ENCODE assay signal across 8 cellular contexts in the genomic region with DNA sequence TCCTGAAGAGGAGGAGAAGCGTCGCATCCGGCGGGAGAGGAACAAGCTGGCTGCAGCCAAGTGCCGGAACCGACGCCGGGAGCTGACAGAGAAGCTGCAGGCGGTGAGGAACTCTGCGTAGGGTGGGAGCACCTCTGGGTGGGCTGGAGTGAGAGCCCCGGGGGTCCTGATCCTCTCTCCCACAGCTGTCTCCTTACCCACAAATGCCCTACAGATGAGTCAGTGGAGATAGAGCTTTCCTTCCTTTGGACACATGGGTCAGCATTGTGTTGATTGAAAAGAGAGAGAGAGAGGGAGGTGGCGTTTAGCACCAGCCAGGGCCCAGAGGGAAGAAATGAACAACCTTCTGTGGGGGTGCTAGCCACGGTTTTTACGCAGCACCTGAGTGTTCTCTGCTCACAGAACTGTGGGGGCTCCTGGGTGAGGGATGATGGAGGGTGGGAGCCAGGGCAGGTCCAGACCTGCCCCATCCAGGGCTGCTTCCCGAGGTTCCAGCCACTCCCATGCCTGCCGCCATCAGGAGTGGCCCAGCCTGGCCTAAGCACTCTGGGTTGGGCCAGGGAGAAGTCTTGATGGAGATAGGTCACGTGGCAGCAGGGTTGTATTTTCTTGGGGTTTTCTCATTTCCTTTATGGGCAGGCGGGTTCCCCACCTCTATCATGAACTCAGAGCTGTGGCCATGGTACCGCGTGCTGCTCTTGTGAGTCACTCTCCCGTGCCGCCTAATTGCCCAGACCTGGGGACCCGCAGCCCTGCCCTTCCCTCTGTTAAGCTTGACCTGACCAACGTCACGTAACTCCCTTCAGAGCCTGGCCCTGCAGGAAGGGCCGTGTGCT. TPM values are rescaled to one million over a fixed set of nuclear protein-coding genes. Genes with fewer than 3 reads are reported as not detected.
DNase-seq lines count a peak whose midpoint lies in the region; ATAC-seq, FAIRE-seq and TF ChIP-seq lines count a peak whose summit lies in the region.

No MANE protein-coding gene starts in this region.

- H3K36me3 ChIP-seq in CD8-positive, alpha-beta memory T cell (ENCODE audit: insufficient read depth, low read length): peaks cover 20% of the 10 kb centered on the region
- H3K36me3 ChIP-seq in bronchial epithelial cell (ENCODE audit: control insufficient read depth, insufficient read depth, low read length): peaks cover 71% of the 10 kb centered on the region

- peak; percentile 68 to 88 (median 76) for DNase-seq in CD8-positive, alpha-beta memory T cell
- DNase-seq in UCSD-AML1 (lab: John Stamatoyannopoulos, UW; ENCODE audit: unreplicated experiment): peak; percentile 76
- DNase-seq in bronchial epithelial cell (ENCODE audit: low read depth): peak; percentile 76
- DNase-seq in renal cortical epithelial cell (ENCODE audit: low read depth): peak; percentile 91
- DNase-seq in glutamatergic neuron: no peak
- DNase-seq in WTC11 (ENCODE audit: low spot score): no peak

- peak overlapping the region; percentile 65 for H3K27ac ChIP-seq in CD8-positive, alpha-beta memory T cell (ENCODE audit: low read depth, low read length)

- H3K4me1 ChIP-seq in CD8-positive, alpha-beta memory T cell (ENCODE audit: insufficient read depth, low read length): peaks cover 71% of the 10 kb centered on the region

- CTCF ChIA-PET in CD8-positive, alpha-beta memory T cell (lab: Charles Lee): interaction anchor here (1.3 to 2.7 kb wide), 5 partner anchors 12 to 705 kb away, joined by 3 to 9 read pairs (median 6); a partner anchor contains a TSS
- CTCF ChIA-PET in WTC11 (lab: Charles Lee): interaction anchor here (1.5 kb wide), 1 partner anchor 43 kb away, joined by 3 read pairs; no protein-coding TSS in a partner anchor

- H3K36me3 Mint-ChIP-seq in CD8-positive, alpha-beta memory T cell: peaks cover 3 to 92% (median 8%) of the 10 kb centered on the region in 3 donors
- H3K36me3 Mint-ChIP-seq in glutamatergic neuron (ENCODE audit: unreplicated experiment) (no peaks in the 10 kb centered on the region), WTC11 (peaks cover 4% of the 10 kb centered on the region)

- H3K4me1 Mint-ChIP-seq in CD8-positive, alpha-beta memory T cell: peaks cover 62 to 78% (median 67%) of the 10 kb centered on the region in 3 donors
- H3K4me1 Mint-ChIP-seq in glutamatergic neuron (ENCODE audit: low read depth, unreplicated experiment): peaks cover 5% of the 10 kb centered on the region
- H3K4me1 Mint-ChIP-seq in WTC11: peaks cover 11% of the 10 kb centered on the region

- peaks cover 0 to 3% of the 10 kb centered on the region in 2 donors for H3K27me3 Mint-ChIP-seq in CD8-positive, alpha-beta memory T cell
- H3K27me3 Mint-ChIP-seq in glutamatergic neuron (ENCODE audit: unreplicated experiment): peaks cover 6% of the 10 kb centered on the region
- H3K27me3 Mint-ChIP-seq in WTC11 (ENCODE audit: low read depth): no peaks in the 10 kb centered on the region

- H3K4me3 ChIP-seq in CD8-positive, alpha-beta memory T cell (ENCODE audit: low read length): peak overlapping the region; percentile 39
- no peak overlapping the region for H3K4me3 ChIP-seq in bronchial epithelial cell (ENCODE audit: low read depth, low read length)

- peak overlapping the region; percentile 9 to 90 (median 74) for H3K4me3 Mint-ChIP-seq in CD8-positive, alpha-beta memory T cell
- H3K4me3 Mint-ChIP-seq in glutamatergic neuron (ENCODE audit: unreplicated experiment): no peak overlapping the region
- H3K4me3 Mint-ChIP-seq in WTC11: no peak overlapping the region

- FAIRE-seq in bronchial epithelial cell (lab: Jason Lieb, UNC): no peak

- POLR2A ChIA-PET in CD8-positive, alpha-beta memory T cell (lab: Charles Lee): interaction anchor here (0.6 to 2.7 kb wide), 7 partner anchors 8 to 518 kb away, joined by 3 to 13 read pairs (median 8); a partner anchor contains a TSS
- POLR2A ChIA-PET in WTC11 (lab: Charles Lee): no interaction called here

- no peaks in the 10 kb centered on the region for H3K27me3 ChIP-seq in CD8-positive, alpha-beta memory T cell (ENCODE audit: insufficient read depth, low read length, poor library complexity, severe bottlenecking)
- no peaks in the 10 kb centered on the region for H3K27me3 ChIP-seq in bronchial epithelial cell (ENCODE audit: control insufficient read depth, insufficient read depth, low read length)

- TF ChIP-seq CTCF in bronchial epithelial cell (IDR thresholded peaks at IDR 0.05; ENCODE audit: insufficient read depth, low read length, severe bottlenecking) (no peak), glutamatergic neuron (IDR thresholded peaks at IDR 0.05; ENCODE audit: partially characterized antibody, unreplicated experiment) (no peak), WTC11 (IDR thresholded peaks at IDR 0.05) (no peak)

- H3K9me3 ChIP-seq in CD8-positive, alpha-beta memory T cell (ENCODE audit: low read length): no peaks in the 10 kb centered on the region

- no peak for ATAC-seq in GM18870 (IDR thresholded peaks at IDR 0.05; ENCODE audit: unreplicated experiment)
- ATAC-seq in HG03565 (IDR thresholded peaks at IDR 0.05; ENCODE audit: unreplicated experiment): no peak
- ATAC-seq in WTC11: no peak

- H3K9me3 Mint-ChIP-seq in CD8-positive, alpha-beta memory T cell: peaks cover 0 to 2% (median 0%) of the 10 kb centered on the region in 5 donors
- H3K9me3 Mint-ChIP-seq in glutamatergic neuron (ENCODE audit: unreplicated experiment): peaks cover 3% of the 10 kb centered on the region
- H3K9me3 Mint-ChIP-seq in WTC11: no peaks in the 10 kb centered on the region

- peak overlapping the region; percentile 93 to 100 (median 99) for H3K27ac Mint-ChIP-seq in CD8-positive, alpha-beta memory T cell
- H3K27ac Mint-ChIP-seq in glutamatergic neuron (ENCODE audit: unreplicated experiment) (no peak overlapping the region), WTC11 (no peak overlapping the region)

TF ChIP-seq in WTC11, 78 proteins besides CTCF, POLR2A, EP300 and RAD21 (continues in another document):
- TF ChIP-seq SMAD3 (CRISPR knock-in tag; IDR thresholded peaks at IDR 0.05; ENCODE audit: borderline replicate concordance) (no peak), CBFB (CRISPR knock-in tag; IDR thresholded peaks at IDR 0.05; ENCODE audit: low read depth) (no peak), ZNF671 (CRISPR knock-in tag; IDR thresholded peaks at IDR 0.05) (no peak), ELF4 (CRISPR knock-in tag; IDR thresholded peaks at IDR 0.05; ENCODE audit: low read depth) (no peak), ATF1 (CRISPR knock-in tag; IDR thresholded peaks at IDR 0.05) (no peak), ESRRA (CRISPR knock-in tag; IDR thresholded peaks at IDR 0.05; ENCODE audit: borderline replicate concordance) (no peak)
- TF ChIP-seq, protein P1, sequence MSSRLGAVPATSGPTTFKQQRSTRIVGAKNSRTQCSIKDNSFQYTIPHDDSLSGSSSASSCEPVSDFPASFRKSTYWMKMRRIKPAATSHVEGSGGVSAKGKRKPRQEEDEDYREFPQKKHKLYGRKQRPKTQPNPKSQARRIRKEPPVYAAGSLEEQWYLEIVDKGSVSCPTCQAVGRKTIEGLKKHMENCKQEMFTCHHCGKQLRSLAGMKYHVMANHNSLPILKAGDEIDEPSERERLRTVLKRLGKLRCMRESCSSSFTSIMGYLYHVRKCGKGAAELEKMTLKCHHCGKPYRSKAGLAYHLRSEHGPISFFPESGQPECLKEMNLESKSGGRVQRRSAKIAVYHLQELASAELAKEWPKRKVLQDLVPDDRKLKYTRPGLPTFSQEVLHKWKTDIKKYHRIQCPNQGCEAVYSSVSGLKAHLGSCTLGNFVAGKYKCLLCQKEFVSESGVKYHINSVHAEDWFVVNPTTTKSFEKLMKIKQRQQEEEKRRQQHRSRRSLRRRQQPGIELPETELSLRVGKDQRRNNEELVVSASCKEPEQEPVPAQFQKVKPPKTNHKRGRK (CRISPR knock-in tag; IDR thresholded peaks at IDR 0.05; ENCODE audit: borderline replicate concordance): no peak
- TF ChIP-seq, protein P2, sequence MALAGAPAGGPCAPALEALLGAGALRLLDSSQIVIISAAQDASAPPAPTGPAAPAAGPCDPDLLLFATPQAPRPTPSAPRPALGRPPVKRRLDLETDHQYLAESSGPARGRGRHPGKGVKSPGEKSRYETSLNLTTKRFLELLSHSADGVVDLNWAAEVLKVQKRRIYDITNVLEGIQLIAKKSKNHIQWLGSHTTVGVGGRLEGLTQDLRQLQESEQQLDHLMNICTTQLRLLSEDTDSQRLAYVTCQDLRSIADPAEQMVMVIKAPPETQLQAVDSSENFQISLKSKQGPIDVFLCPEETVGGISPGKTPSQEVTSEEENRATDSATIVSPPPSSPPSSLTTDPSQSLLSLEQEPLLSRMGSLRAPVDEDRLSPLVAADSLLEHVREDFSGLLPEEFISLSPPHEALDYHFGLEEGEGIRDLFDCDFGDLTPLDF (CRISPR knock-in tag; IDR thresholded peaks at IDR 0.05): no peak
- TF ChIP-seq, protein P3, sequence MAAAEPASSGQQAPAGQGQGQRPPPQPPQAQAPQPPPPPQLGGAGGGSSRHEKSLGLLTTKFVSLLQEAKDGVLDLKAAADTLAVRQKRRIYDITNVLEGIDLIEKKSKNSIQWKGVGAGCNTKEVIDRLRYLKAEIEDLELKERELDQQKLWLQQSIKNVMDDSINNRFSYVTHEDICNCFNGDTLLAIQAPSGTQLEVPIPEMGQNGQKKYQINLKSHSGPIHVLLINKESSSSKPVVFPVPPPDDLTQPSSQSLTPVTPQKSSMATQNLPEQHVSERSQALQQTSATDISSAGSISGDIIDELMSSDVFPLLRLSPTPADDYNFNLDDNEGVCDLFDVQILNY (CRISPR knock-in tag; IDR thresholded peaks at IDR 0.05): no peak
- TF ChIP-seq, protein P4, sequence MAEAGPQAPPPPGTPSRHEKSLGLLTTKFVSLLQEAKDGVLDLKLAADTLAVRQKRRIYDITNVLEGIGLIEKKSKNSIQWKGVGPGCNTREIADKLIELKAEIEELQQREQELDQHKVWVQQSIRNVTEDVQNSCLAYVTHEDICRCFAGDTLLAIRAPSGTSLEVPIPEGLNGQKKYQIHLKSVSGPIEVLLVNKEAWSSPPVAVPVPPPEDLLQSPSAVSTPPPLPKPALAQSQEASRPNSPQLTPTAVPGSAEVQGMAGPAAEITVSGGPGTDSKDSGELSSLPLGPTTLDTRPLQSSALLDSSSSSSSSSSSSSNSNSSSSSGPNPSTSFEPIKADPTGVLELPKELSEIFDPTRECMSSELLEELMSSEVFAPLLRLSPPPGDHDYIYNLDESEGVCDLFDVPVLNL (CRISPR knock-in tag; IDR thresholded peaks at IDR 0.05; ENCODE audit: borderline replicate concordance, low read depth): no peak

RNA-seq across cellular contexts. Expression of a gene that starts 16.3 kb away (rescaled TPM):
- total RNA-seq in CD8-positive, alpha-beta memory T cell: 10 to 100 TPM; 46.2 to 47.3 TPM
- polyA plus RNA-seq in CD8-positive, alpha-beta memory T cell: 14.1 TPM
- total RNA-seq in bronchial epithelial cell (77.1 and 106 TPM in 2 replicates), renal cortical epithelial cell (128 and 349 TPM in 2 replicates), glutamatergic neuron (ENCODE audit: unreplicated experiment) (2.6 TPM), WTC11 (2021) (3.9 to 4.5 TPM (median 4.0 TPM) in 3 replicates)

Comparison
In these comparisons a context has a peak if more than half of its experiments do, and no peak if none do; other contexts are left out.
1. DNase-seq: peak in CD8-positive, alpha-beta memory T cell (5 of 5), UCSD-AML1 (single experiment), bronchial epithelial cell (single experiment) and renal cortical epithelial cell (single experiment); none in glutamatergic neuron (single experiment) and WTC11 (single experiment).
2. H3K27ac Mint-ChIP-seq: peak in CD8-positive, alpha-beta memory T cell (8 of 8); none in glutamatergic neuron (single experiment) and WTC11 (single experiment).
3. H3K4me3 Mint-ChIP-seq: peak in CD8-positive, alpha-beta memory T cell (7 of 7); none in glutamatergic neuron (single experiment) and WTC11 (single experiment).